Comparison of ENCODE assay signal across 12 cellular contexts in the genomic region with DNA sequence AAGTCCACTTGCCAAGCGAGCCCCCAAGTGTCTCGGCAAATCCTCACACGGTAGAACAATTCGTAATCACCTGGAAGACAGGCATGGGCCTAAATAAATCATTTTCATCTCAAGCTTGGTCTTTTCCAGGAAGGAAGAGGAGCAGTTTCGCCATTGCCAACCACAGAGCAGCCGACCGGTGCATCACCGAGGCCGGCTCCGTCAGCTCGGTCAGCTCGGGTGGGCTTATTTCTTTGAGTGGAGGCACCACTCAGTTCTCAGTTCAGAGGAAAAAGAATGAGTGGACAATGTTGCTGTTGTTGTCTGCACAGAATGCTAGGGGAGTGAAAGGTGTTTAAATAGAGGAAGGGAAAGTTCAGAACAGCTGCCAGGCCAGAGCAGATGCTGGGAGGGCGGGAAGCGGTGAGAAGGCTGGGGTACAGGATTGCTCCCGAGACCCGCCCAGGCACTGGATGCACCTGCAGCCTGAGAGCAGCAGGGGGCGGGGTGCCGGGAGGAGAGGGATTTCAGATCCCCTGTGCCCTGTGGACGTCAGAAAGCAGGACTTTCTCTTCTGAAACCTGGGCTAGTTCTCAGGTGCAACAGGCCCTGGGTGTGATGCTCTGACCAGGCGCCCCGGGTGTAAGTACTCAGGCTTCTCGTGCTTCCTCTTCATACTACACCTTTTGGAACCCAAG. TPM values are rescaled to one million over a fixed set of nuclear protein-coding genes. Genes with fewer than 3 reads are reported as not detected.
A peak's percentile ranks its signal among the peaks of the same experiment; 100 is the strongest.
DNase-seq lines count a peak whose midpoint lies in the region; ATAC-seq and TF ChIP-seq lines count a peak whose summit lies in the region.
"Had no signal": no experiment of that assay in that cellular context is flagged by ENCODE, and none has a peak within 500 bp of the region (broad histone marks: within the 10 kb centered on the region; RNA-seq: fewer than 3 reads in every experiment).

No MANE protein-coding gene starts in this region.

- no peak overlapping the region for H3K4me3 ChIP-seq in BLaER1 treated with 17β-estradiol and CSF1 and Interleukin-3, amounts not matched to agents 10 nM and 100 nM
- no peak overlapping the region for H3K4me3 ChIP-seq in HFF-Myc (replicated peaks; ENCODE audit: low read depth, low read length)
- no peak overlapping the region for H3K4me3 ChIP-seq in heart left ventricle
- H3K4me3 ChIP-seq in hepatocyte, result no peak overlapping the region

- no peaks in the 10 kb centered on the region for H3K27me3 ChIP-seq in BLaER1 treated with 17β-estradiol and CSF1 and Interleukin-3, amounts not matched to agents 10 nM and 100 nM
- no peaks in the 10 kb centered on the region for H3K27me3 ChIP-seq in heart left ventricle
- H3K27me3 ChIP-seq in hepatocyte, result no peaks in the 10 kb centered on the region

- no peak overlapping the region for H3K9ac ChIP-seq in BLaER1 treated with 17β-estradiol and CSF1 and Interleukin-3, amounts not matched to agents 10 nM and 100 nM

- no peaks in the 10 kb centered on the region for H3K36me3 ChIP-seq in BLaER1 treated with 17β-estradiol and CSF1 and Interleukin-3, amounts not matched to agents 10 nM and 100 nM
- H3K36me3 ChIP-seq in heart left ventricle (no peaks in the 10 kb centered on the region), hepatocyte (replicated peaks; ENCODE audit: insufficient read depth, low read depth) (no peaks in the 10 kb centered on the region)

- H4K20me1 ChIP-seq in BLaER1 treated with 17β-estradiol and CSF1 and Interleukin-3, amounts not matched to agents 10 nM and 100 nM, result no peaks in the 10 kb centered on the region; a peak in 1 of 22 replicates
- H4K20me1 ChIP-seq in hepatocyte (ENCODE audit: insufficient read depth, poor library complexity, severe bottlenecking), result no peaks in the 10 kb centered on the region

- no peak for ATAC-seq in heart left ventricle
- ATAC-seq: left cardiac atrium had no signal

- TF ChIP-seq POLR2A in heart left ventricle (IDR thresholded peaks at IDR 0.05), result no peak

- no peaks in the 10 kb centered on the region for H3K79me2 ChIP-seq in hepatocyte

- peak overlapping the region in 7 of 11 experiments; percentile 6 to 59 (median 36); a peak in 10 of 22 replicates for H3K4me2 ChIP-seq in BLaER1 treated with 17β-estradiol and CSF1 and Interleukin-3, amounts not matched to agents 10 nM and 100 nM
- no peak overlapping the region for H3K4me2 ChIP-seq in hepatocyte

- peaks cover 8 to 46% (median 27%) of the 10 kb centered on the region in 10 experiments; a peak in 18 of 20 replicates for H3K4me1 ChIP-seq in BLaER1 treated with 17β-estradiol and CSF1 and Interleukin-3, amounts not matched to agents 10 nM and 100 nM
- H3K4me1 ChIP-seq in heart left ventricle (no peaks in the 10 kb centered on the region), hepatocyte (ENCODE audit: insufficient read depth) (no peaks in the 10 kb centered on the region)

- CTCF ChIA-PET in HEK293T (lab: Yijun Ruan, JAX), result interaction anchor here (2.1 kb wide), 1 partner anchor 16 kb away, joined by 6 read pairs; no protein-coding TSS in a partner anchor

- no peak for DNase-seq in HFF-Myc (ENCODE audit: extremely low read depth, low read depth)
- DNase-seq in iPS-NIHi7 (ENCODE audit: extremely low spot score), result peak; percentile 79
- no peak for DNase-seq in HEK293T (ENCODE audit: extremely low spot score)
- DNase-seq in activated naive CD4-positive, alpha-beta T cell treated with Interleukin-2 at 50 U/mL for 16 hours, result no peak
- no peak for DNase-seq in heart left ventricle
- DNase-seq in hepatocyte (ENCODE audit: low spot score), result no peak
- DNase-seq: foreskin melanocyte, GDM1, left cardiac atrium had no signal

- POLR2A ChIA-PET in HEK293T (lab: Yijun Ruan, JAX), result no interaction called here

- intact Hi-C loops in heart left ventricle (cut with DNase I), result loop anchor here in 1 of 10 donors (10.0 kb wide), 1 partner anchor 196 kb away; no protein-coding TSS in a partner anchor

- H3K27ac ChIP-seq in BLaER1 treated with 17β-estradiol and CSF1 and Interleukin-3, amounts not matched to agents 10 nM and 100 nM, result no peak overlapping the region
- H3K27ac ChIP-seq in VCaP (no peak overlapping the region), heart left ventricle (no peak overlapping the region), hepatocyte (no peak overlapping the region)

- H2AFZ ChIP-seq in hepatocyte, result no peak overlapping the region

- peaks cover 11 to 26% (median 16%) of the 10 kb centered on the region in 11 experiments; a peak in 20 of 22 replicates for H3K9me3 ChIP-seq in BLaER1 treated with 17β-estradiol and CSF1 and Interleukin-3, amounts not matched to agents 10 nM and 100 nM (replicated peaks in 1 of 11)
- H3K9me3 ChIP-seq in heart left ventricle (no peaks in the 10 kb centered on the region), hepatocyte (ENCODE audit: low read depth) (no peaks in the 10 kb centered on the region)

- 85 to 92% (median 89%) methylated on average over 22 of the region's 22 CpGs for WGBS in heart left ventricle, 4 donors
- WGBS in hepatocyte (ENCODE audit: low lambda C conversion rate, missing lambda C conversion rate), result 90% methylated on average over 22 of the region's 22 CpGs

- H3K9me2 ChIP-seq in hepatocyte (replicated peaks; ENCODE audit: insufficient read depth), result no peaks in the 10 kb centered on the region

- TF ChIP-seq CTCF in HFF-Myc (IDR thresholded peaks at IDR 0.05; ENCODE audit: low read depth, low read length, missing control alignments) (peak; percentile 22), VCaP (conservative IDR thresholded peaks at IDR 0.05) (peak; percentile 48), heart left ventricle (IDR thresholded peaks at IDR 0.05) (peak in 2 of 12 donors; percentile 3 to 25), hepatocyte (IDR thresholded peaks at IDR 0.05; ENCODE audit: poor library complexity) (no peak)

TF ChIP-seq in HEK293T, 16 proteins besides CTCF, POLR2A, EP300 and RAD21:
- TF ChIP-seq L3MBTL2 (conservative IDR thresholded peaks at IDR 0.05) (no peak), SUZ12 (IDR thresholded peaks at IDR 0.05) (no peak), ELF4 (IDR thresholded peaks at IDR 0.05) (no peak), FOXA1 (IDR thresholded peaks at IDR 0.05) (no peak), FOXK2 (IDR thresholded peaks at IDR 0.05) (no peak), BHLHE40 (IDR thresholded peaks at IDR 0.05; ENCODE audit: borderline replicate concordance) (no peak), LEF1 (IDR thresholded peaks at IDR 0.05; ENCODE audit: borderline replicate concordance) (no peak), TARDBP (IDR thresholded peaks at IDR 0.05) (no peak), HDGF (IDR thresholded peaks at IDR 0.05; ENCODE audit: borderline replicate concordance) (no peak), NFRKB (IDR thresholded peaks at IDR 0.05) (no peak), ARNT (IDR thresholded peaks at IDR 0.05) (no peak), FOXM1 (IDR thresholded peaks at IDR 0.05; ENCODE audit: borderline replicate concordance) (no peak), ZNF384 (IDR thresholded peaks at IDR 0.05) (no peak)
- TF ChIP-seq, protein P1, sequence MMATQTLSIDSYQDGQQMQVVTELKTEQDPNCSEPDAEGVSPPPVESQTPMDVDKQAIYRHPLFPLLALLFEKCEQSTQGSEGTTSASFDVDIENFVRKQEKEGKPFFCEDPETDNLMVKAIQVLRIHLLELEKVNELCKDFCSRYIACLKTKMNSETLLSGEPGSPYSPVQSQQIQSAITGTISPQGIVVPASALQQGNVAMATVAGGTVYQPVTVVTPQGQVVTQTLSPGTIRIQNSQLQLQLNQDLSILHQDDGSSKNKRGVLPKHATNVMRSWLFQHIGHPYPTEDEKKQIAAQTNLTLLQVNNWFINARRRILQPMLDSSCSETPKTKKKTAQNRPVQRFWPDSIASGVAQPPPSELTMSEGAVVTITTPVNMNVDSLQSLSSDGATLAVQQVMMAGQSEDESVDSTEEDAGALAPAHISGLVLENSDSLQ (IDR thresholded peaks at IDR 0.05), result no peak

RNA-seq across cellular contexts. Expression of gene IGFBP3, which starts 17.7 kb away (rescaled TPM):
- total RNA-seq in heart left ventricle (100 to 1,000 TPM in 2 of 9 donors, 10 to 100 TPM in 7; 18.1 to 141 (median 66.3) TPM), hepatocyte (573 and 632 TPM in 2 replicates)
- polyA plus RNA-seq in heart left ventricle (100 to 1,000 TPM in 1 of 2 donors, 10 to 100 TPM in 1; 54.4 to 165 TPM), hepatocyte (268 and 355 TPM in 2 replicates)

RNA-seq across cellular contexts. Expression of gene IGFBP1, which starts 50.5 kb away (rescaled TPM):
- 1 to 10 TPM in 1 of 9 donors, not detected in 8; 1.8 TPM for total RNA-seq in heart left ventricle
- not detected for polyA plus RNA-seq in heart left ventricle
- 20.0 and 20.4 TPM in 2 replicates for total RNA-seq in hepatocyte
- 19.6 and 26.3 TPM in 2 replicates for polyA plus RNA-seq in hepatocyte
- total RNA-seq: left cardiac atrium; T-helper 2 cell treated with Interferon-gamma antibody and Interleukin-4, amounts not matched to agents 100 ng/mL and 5 ng/mL, for 36 hours had no signal
